26 cellular contexts compared by ENCODE assay signal in the genomic region with DNA sequence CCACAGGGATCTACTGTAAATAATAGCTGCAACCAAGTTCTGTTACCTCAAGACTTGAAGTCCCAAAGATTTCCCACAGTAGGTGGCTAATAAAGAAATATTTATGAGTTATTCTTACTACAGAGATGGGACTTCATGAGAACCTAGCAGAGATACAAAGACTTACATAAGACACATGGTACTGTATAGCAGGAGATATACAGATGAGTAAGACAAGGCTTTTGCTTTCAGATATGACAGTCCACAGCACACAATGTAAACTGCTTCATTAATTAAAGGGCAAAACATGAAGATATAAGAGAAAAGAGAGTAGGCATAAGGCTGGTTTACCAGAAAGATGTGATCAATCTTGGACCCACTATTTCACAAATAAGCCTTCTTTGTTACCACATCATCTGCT. TPM values are rescaled to one million over a fixed set of nuclear protein-coding genes. Genes with fewer than 3 reads are reported as not detected.
DNase-seq lines count a peak whose midpoint lies in the region; ATAC-seq and TF ChIP-seq lines count a peak whose summit lies in the region.
"Had no signal": no experiment of that assay in that cellular context is flagged by ENCODE, and none has a peak within 500 bp of the region (broad histone marks: within the 10 kb centered on the region; RNA-seq: fewer than 3 reads in every experiment).

No MANE protein-coding gene starts in this region.

- H3K9me3 Mint-ChIP-seq in neural crest cell = no peaks in the 10 kb centered on the region
- H3K9me3 Mint-ChIP-seq: activated T-helper 1 cell treated with anti-CD3 and anti-CD28 coated beads, Interleukin-12 subunit alpha, Interleukin-12 subunit beta, Interleukin-2, Interleukin-4 antibody, amounts not matched to agents 30 ng/mL and 10 ng/mL and 1 ng/mL, durations not matched to agents 14 hours and 24 hours and 36 hours; effector memory CD8-positive, alpha-beta T cell had no signal

- H3K79me2 ChIP-seq in OCI-LY7 (ENCODE audit: insufficient read depth, low read depth, low read length) = peaks cover 100% of the 10 kb centered on the region

- H3K4me3 Mint-ChIP-seq in neural crest cell = peak overlapping the region; percentile 49
- H3K4me3 Mint-ChIP-seq: activated CD8-positive, alpha-beta memory T cell treated with anti-CD3 and anti-CD28 coated beads, Interleukin-2, amount 10 ng/mL, durations not matched to agents 7 days and 5 days; activated T-helper 1 cell treated with anti-CD3 and anti-CD28 coated beads, Interleukin-12 subunit alpha, Interleukin-12 subunit beta, Interleukin-2, Interleukin-4 antibody, amounts not matched to agents 30 ng/mL and 10 ng/mL and 1 ng/mL, durations not matched to agents 14 hours and 24 hours and 36 hours had no signal

- no peak overlapping the region for H2AFZ ChIP-seq in OCI-LY7 (ENCODE audit: low read length)

- peaks cover 35% of the 10 kb centered on the region for H3K4me1 ChIP-seq in OCI-LY7 (ENCODE audit: insufficient read depth, low read length, poor library complexity, severe bottlenecking)

- no peak for DNase-seq in activated CD4-positive, CD25-positive, alpha-beta regulatory T cell treated with anti-CD3 and anti-CD28 coated beads, Interleukin-2, amount 50 U/mL, for 72 hours
- no peak for DNase-seq in OCI-LY7 (ENCODE audit: low spot score)
- no peak for DNase-seq in neural crest cell (ENCODE audit: low read depth, low spot score)
- no peak for DNase-seq in SKM-1 (lab: John Stamatoyannopoulos, UW; ENCODE audit: unreplicated experiment)
- DNase-seq in activated CD8-positive, alpha-beta memory T cell treated with anti-CD3 and anti-CD28 coated beads, Interleukin-2, amount 50 U/mL, for 4 hours = no peak
- DNase-seq: activated CD4-positive, alpha-beta T cell treated with anti-CD3 and anti-CD28 coated beads, Interleukin-2, amount 50 U/mL, for 1 hour; activated CD8-positive, alpha-beta memory T cell treated with anti-CD3 and anti-CD28 coated beads, Interleukin-2, amount 10 ng/mL, durations not matched to agents 7 days and 5 days; activated naive CD4-positive, alpha-beta T cell treated with anti-CD3 and anti-CD28 coated beads, Interleukin-2, amount 50 U/mL, for 16 hours; aorta; cortex of kidney; effector memory CD8-positive, alpha-beta T cell; foreskin fibroblast; heart left ventricle; KBM-7; kidney; midbrain; NCI-H1436 treated with DMSO at 0.1 percent for 48 hours; NCI-H510A; tibial artery had no signal

- H3K36me3 ChIP-seq in OCI-LY7 (ENCODE audit: insufficient read depth, low read length) = peaks cover 95% of the 10 kb centered on the region

- CTCF ChIA-PET in OCI-LY7 (lab: Charles Lee; ENCODE audit: unreplicated experiment) = no interaction called here

- H3K9me2 ChIP-seq in OCI-LY7 (ENCODE audit: insufficient read depth, low read length) = no peaks in the 10 kb centered on the region

- peak overlapping the region; percentile 6; the same call in 1 of the 2 replicates for H3K4me2 ChIP-seq in OCI-LY7 (ENCODE audit: low read length)

- POLR2A ChIA-PET in OCI-LY7 (lab: Charles Lee) = interaction anchor here (0.6 to 1.3 kb wide), 3 partner anchors 8 to 51 kb away, joined by 3 to 5 read pairs (median 4); no protein-coding TSS in a partner anchor

- peaks cover 11% of the 10 kb centered on the region for H3K36me3 Mint-ChIP-seq in neural crest cell (ENCODE audit: low read depth)

- intact Hi-C loops in OCI-LY7 (cut with micrococcal nuclease; ENCODE audit: unreplicated experiment) = loop anchor here (10.0 kb wide), 1 partner anchor 127 kb away; no protein-coding TSS in a partner anchor

- no peak overlapping the region for H3K27ac Mint-ChIP-seq in neural crest cell (ENCODE audit: unreplicated experiment)
- H3K27ac Mint-ChIP-seq: activated CD8-positive, alpha-beta memory T cell treated with anti-CD3 and anti-CD28 coated beads, Interleukin-2, amount 10 ng/mL, durations not matched to agents 7 days and 5 days; activated T-helper 1 cell treated with anti-CD3 and anti-CD28 coated beads, Interleukin-12 subunit alpha, Interleukin-12 subunit beta, Interleukin-2, Interleukin-4 antibody, amounts not matched to agents 30 ng/mL and 10 ng/mL and 1 ng/mL, durations not matched to agents 14 hours and 24 hours and 36 hours had no signal

- no peak overlapping the region for H3K4me3 ChIP-seq in OCI-LY7 (ENCODE audit: low read depth, low read length, poor library complexity, severe bottlenecking)
- H3K4me3 ChIP-seq: heart left ventricle, skin epidermis, tibial artery had no signal

- no peaks in the 10 kb centered on the region for H3K9me3 ChIP-seq in OCI-LY7 (ENCODE audit: low read length)
- H3K9me3 ChIP-seq: tibial artery had no signal

- ATAC-seq in activated CD4-positive, CD25-positive, alpha-beta regulatory T cell treated with anti-CD3 and anti-CD28 coated beads, Interleukin-2, amount 50 U/mL, for 24 hours = peak; percentile 81 to 84
- ATAC-seq in GM21381 (IDR thresholded peaks at IDR 0.05; ENCODE audit: unreplicated experiment) (peak; percentile 47), GM18502 (IDR thresholded peaks at IDR 0.05; ENCODE audit: poor library complexity, unreplicated experiment) (no peak)
- ATAC-seq: activated CD8-positive, alpha-beta memory T cell treated with anti-CD3 and anti-CD28 coated beads, Interleukin-2, amount 10 ng/mL, durations not matched to agents 7 days and 5 days; heart left ventricle; naive thymus-derived CD4-positive, alpha-beta T cell had no signal

- BruUV-seq in OCI-LY7 (replicated peaks; lab: Mats Ljungman, UMichigan) = no TSS peak

- peaks cover 69% of the 10 kb centered on the region for H4K20me1 ChIP-seq in OCI-LY7 (ENCODE audit: insufficient read depth, low read length)

- H3K27me3 Mint-ChIP-seq in neural crest cell (ENCODE audit: low read depth) = no peaks in the 10 kb centered on the region
- H3K27me3 Mint-ChIP-seq: activated CD8-positive, alpha-beta memory T cell treated with anti-CD3 and anti-CD28 coated beads, Interleukin-2, amount 10 ng/mL, durations not matched to agents 7 days and 5 days; effector memory CD8-positive, alpha-beta T cell; naive thymus-derived CD4-positive, alpha-beta T cell had no signal

- H3K4me1 Mint-ChIP-seq in neural crest cell = peaks cover 31% of the 10 kb centered on the region

- TF ChIP-seq CTCF in OCI-LY7 (conservative IDR thresholded peaks at IDR 0.05; ENCODE audit: low read length) (no peak), neural crest cell (conservative IDR thresholded peaks at IDR 0.05) (no peak)

- no peak overlapping the region for H3K27ac ChIP-seq in OCI-LY7 (ENCODE audit: low read depth, low read length, poor library complexity, severe bottlenecking)
- H3K27ac ChIP-seq: 22Rv1, heart left ventricle, skin epidermis, tibial artery had no signal

RNA-seq across cellular contexts. Expression of a gene that starts 6.6 kb away (rescaled TPM):
- total RNA-seq in OCI-LY7 (2014; rRNA removed; shearing (Covaris generic)) = 39.4 and 53.0 TPM in 2 replicates
- total RNA-seq in OCI-LY7 (2022) (70.3 and 77.4 TPM in 2 replicates), neural crest cell (87.9 and 91.3 TPM in 2 replicates)
